In genomic region chr5:96112703-96113102, GRCh38 we compare ENCODE assay signal across 1 cellular context.
TF ChIP-seq lines count a peak whose summit lies in the region.

No MANE protein-coding gene starts in this region.

TF ChIP-seq in HEK293, 187 proteins besides CTCF, POLR2A, EP300 and RAD21 (continued from another document):
- TF ChIP-seq ZNF560 (tag by site-specific recombination; IDR thresholded peaks at IDR 0.05; ENCODE audit: borderline replicate concordance) (no peak), ZNF747 (tag by site-specific recombination; IDR thresholded peaks at IDR 0.05) (no peak)
